Comparison of ENCODE assay signal across 18 cellular contexts in the genomic region with DNA sequence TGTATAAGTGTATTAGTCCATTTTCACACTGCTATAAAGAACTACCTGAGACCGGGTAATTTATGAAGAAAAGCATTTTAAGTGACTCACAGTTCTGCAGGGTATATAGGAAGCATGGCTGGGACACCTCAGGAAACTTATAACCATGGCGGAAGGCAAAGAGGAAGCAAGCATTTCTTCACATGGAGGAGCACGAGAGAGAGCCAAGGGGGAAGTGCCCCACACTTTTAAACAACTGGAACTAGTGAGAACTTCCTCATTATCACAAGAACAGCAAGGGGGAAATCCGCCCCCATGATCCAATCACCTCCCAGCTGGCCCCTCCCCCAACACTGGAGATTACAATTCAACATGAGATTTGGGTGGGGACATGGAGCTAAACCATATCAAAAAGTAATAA. TPM values are rescaled to one million over a fixed set of nuclear protein-coding genes. Genes with fewer than 3 reads are reported as not detected.
"Had no signal": no experiment of that assay in that cellular context is flagged by ENCODE, and none has a peak within 500 bp of the region (broad histone marks: within the 10 kb centered on the region; RNA-seq: fewer than 3 reads in every experiment).

No MANE protein-coding gene starts in this region.

- H3K4me3 Mint-ChIP-seq: activated naive CD4-positive, alpha-beta T cell treated with anti-CD3 and anti-CD28 coated beads for 36 hours; activated naive CD8-positive, alpha-beta T cell treated with anti-CD3 and anti-CD28 coated beads, Interleukin-2, amount 50 U/mL, for 24 hours; dendritic cell treated with granulocyte-macrophage colony-stimulating factor and Interleukin-4, amounts not matched to agents 40 ng/mL and 50 ng/mL, for 4 days; nephron progenitor cell; stimulated activated naive CD8-positive, alpha-beta T cell treated with anti-CD3 and anti-CD28 coated beads, Interleukin-15, amount 100 ng/mL, for 72 hours had no signal

- ATAC-seq: activated naive CD8-positive, alpha-beta T cell treated with anti-CD3 and anti-CD28 coated beads, Interleukin-2, amount 50 U/mL, for 24 hours; left ventricle myocardium superior; sciatic nerve; stimulated activated naive CD8-positive, alpha-beta T cell treated with anti-CD3 and anti-CD28 coated beads, Interleukin-15, amount 100 ng/mL, for 72 hours had no signal

- H3K9me3 Mint-ChIP-seq: activated naive CD4-positive, alpha-beta T cell treated with anti-CD3 and anti-CD28 coated beads for 36 hours; activated T-helper 2 cell treated with anti-CD3 and anti-CD28 coated beads, Interferon-gamma antibody, Interleukin-2, Interleukin-4, amounts not matched to agents 10 μg/mL and 5 μg/mL and 100 μg/mL, durations not matched to agents 14 hours and 24 hours and 36 hours; nephron progenitor cell had no signal

- H3K27ac Mint-ChIP-seq: activated naive CD4-positive, alpha-beta T cell treated with anti-CD3 and anti-CD28 coated beads for 36 hours; activated naive CD8-positive, alpha-beta T cell treated with anti-CD3 and anti-CD28 coated beads, Interleukin-2, amount 50 U/mL, for 24 hours; activated T-helper 2 cell treated with anti-CD3 and anti-CD28 coated beads, Interferon-gamma antibody, Interleukin-2, Interleukin-4, amounts not matched to agents 10 μg/mL and 5 μg/mL and 100 μg/mL, durations not matched to agents 14 hours and 24 hours and 36 hours; dendritic cell treated with granulocyte-macrophage colony-stimulating factor and Interleukin-4, amounts not matched to agents 40 ng/mL and 50 ng/mL, for 4 days; nephron progenitor cell; stimulated activated naive CD8-positive, alpha-beta T cell treated with anti-CD3 and anti-CD28 coated beads, Interleukin-15, amount 100 ng/mL, for 72 hours had no signal

- H3K4me1 Mint-ChIP-seq: activated naive CD8-positive, alpha-beta T cell treated with anti-CD3 and anti-CD28 coated beads, Interleukin-2, amount 50 U/mL, for 24 hours; nephron progenitor cell; stimulated activated naive CD8-positive, alpha-beta T cell treated with anti-CD3 and anti-CD28 coated beads, Interleukin-15, amount 100 ng/mL, for 72 hours had no signal

- H3K27me3 Mint-ChIP-seq: dendritic cell treated with granulocyte-macrophage colony-stimulating factor and Interleukin-4, amounts not matched to agents 40 ng/mL and 50 ng/mL, for 4 days; stimulated activated naive CD8-positive, alpha-beta T cell treated with anti-CD3 and anti-CD28 coated beads, Interleukin-15, amount 100 ng/mL, for 72 hours had no signal

- DNase-seq: activated CD4-positive, CD25-positive, alpha-beta regulatory T cell treated with anti-CD3 and anti-CD28 coated beads, Interleukin-2, amount 50 U/mL, for 72 hours; activated naive CD4-positive, alpha-beta T cell treated with anti-CD3 and anti-CD28 coated beads for 36 hours; activated naive CD8-positive, alpha-beta T cell treated with anti-CD3 and anti-CD28 coated beads, Interleukin-2, amount 50 U/mL, for 24 hours; activated T-cell treated with anti-CD3 and anti-CD28 coated beads, Interleukin-2, amount 50 U/mL, for 1 hour; foreskin melanocyte; kidney glomerular epithelial cell; left ventricle myocardium superior; mesendoderm; nephron progenitor cell; spleen; stimulated activated naive CD8-positive, alpha-beta T cell treated with anti-CD3 and anti-CD28 coated beads, Interleukin-15, amount 100 ng/mL, for 72 hours; upper lobe of left lung had no signal

RNA-seq across cellular contexts. Expression of a gene that starts 28.3 kb away (rescaled TPM):
- total RNA-seq: activated naive CD4-positive, alpha-beta T cell treated with anti-CD3 and anti-CD28 coated beads for 36 hours; activated T-helper 2 cell treated with anti-CD3 and anti-CD28 coated beads, Interferon-gamma antibody, Interleukin-2, Interleukin-4, amounts not matched to agents 10 μg/mL and 5 μg/mL and 100 μg/mL, durations not matched to agents 14 hours and 24 hours and 36 hours; astrocyte; fibroblast of lung; sciatic nerve; T-helper 2 cell treated with Interferon-gamma antibody and Interleukin-4, amounts not matched to agents 100 ng/mL and 5 ng/mL, for 36 hours had no signal
